Comparison of ENCODE assay signal across 32 cellular contexts in genomic region chr20:13125486-13125885, GRCh38.
"Had no signal": no experiment of that assay in that cellular context is flagged by ENCODE, and none has a peak within 500 bp of the region (broad histone marks: within the 10 kb centered on the region; RNA-seq: fewer than 3 reads in every experiment).

No MANE protein-coding gene starts in this region.

- H3K4me2 ChIP-seq: neural progenitor cell, smooth muscle cell had no signal

- H3K27ac ChIP-seq: neural progenitor cell, ovary, parathyroid adenoma, psoas muscle, right lobe of liver, sigmoid colon, skin epidermis, spleen, suprapubic skin, testis, tibial artery, transverse colon, upper lobe of right lung, uterus had no signal

- H3K9me3 Mint-ChIP-seq: natural killer cell; nephron; stimulated activated memory B cell treated with anti-CD40 and anti-IgM and Interleukin-4, amounts not matched to agents 10 μg/mL and 1 μg/mL and 100 μg/mL, for 72 hours; stimulated activated naive CD8-positive, alpha-beta T cell treated with anti-CD3 and anti-CD28 coated beads, Interleukin-15, amount 100 ng/mL, for 72 hours; type B pancreatic cell had no signal

- DNase-seq: natural killer cell; occipital lobe; ovary; posterior cingulate gyrus; psoas muscle; right cardiac atrium; right lobe of liver; sigmoid colon; spleen; stimulated activated CD4-positive, alpha-beta T cell treated with anti-CD3 and anti-CD28 coated beads, Interleukin-12 subunit alpha, Interleukin-12 subunit beta, amount 100 ng/mL, for 4 hours; stimulated activated CD4-positive, alpha-beta T cell treated with anti-CD3 and anti-CD28 coated beads, Interleukin-1b, Interleukin-23, amount 100 ng/mL, for 48 hours; stimulated activated CD4-positive, alpha-beta T cell treated with anti-CD3 and anti-CD28 coated beads, Interleukin-4, amount 100 ng/mL, for 1 hour; stimulated activated CD4-positive, alpha-beta T cell treated with anti-CD3 and anti-CD28 coated beads, Interleukin-4, amount 100 ng/mL, for 4 hours; stimulated activated CD8-positive, alpha-beta memory T cell treated with anti-CD3 and anti-CD28 coated beads, Interleukin-4, amount 100 ng/mL, for 48 hours; stimulated activated naive CD4-positive, alpha-beta T cell; stimulated activated naive CD8-positive, alpha-beta T cell treated with anti-CD3 and anti-CD28 coated beads, Interleukin-15, amount 100 ng/mL, for 72 hours; stimulated activated naive CD8-positive, alpha-beta T cell treated with anti-CD3 and anti-CD28 coated beads, Interleukin-15, Interleukin-2, amounts not matched to agents 100 U/mL and 50 U/mL, for 24 hours; substantia nigra; testis; tibial artery; transverse colon; upper lobe of right lung; uterus had no signal

- H3K36me3 Mint-ChIP-seq: natural killer cell; stimulated activated memory B cell treated with anti-CD40 and anti-IgM and Interleukin-4, amounts not matched to agents 10 μg/mL and 1 μg/mL and 100 μg/mL, for 72 hours had no signal

- H3K27me3 Mint-ChIP-seq: progenitor cell of endocrine pancreas; stimulated activated memory B cell treated with anti-CD40 and anti-IgM and Interleukin-4, amounts not matched to agents 10 μg/mL and 1 μg/mL and 100 μg/mL, for 72 hours; stimulated activated naive CD8-positive, alpha-beta T cell treated with anti-CD3 and anti-CD28 coated beads, Interleukin-15, amount 100 ng/mL, for 72 hours; type B pancreatic cell had no signal

- H2AFZ ChIP-seq: neural progenitor cell, parathyroid adenoma had no signal

- H3K36me3 ChIP-seq: neural progenitor cell, ovary, sigmoid colon, spleen, transverse colon, upper lobe of right lung, uterus had no signal

- H3K4me1 Mint-ChIP-seq: natural killer cell; stimulated activated memory B cell treated with anti-CD40 and anti-IgM and Interleukin-4, amounts not matched to agents 10 μg/mL and 1 μg/mL and 100 μg/mL, for 72 hours; stimulated activated naive CD8-positive, alpha-beta T cell treated with anti-CD3 and anti-CD28 coated beads, Interleukin-15, amount 100 ng/mL, for 72 hours had no signal

- H3K9me3 ChIP-seq: ovary, psoas muscle, right lobe of liver, sigmoid colon, suprapubic skin, testis, tibial artery, transverse colon, upper lobe of right lung, uterus had no signal

- H3K9ac ChIP-seq: neural progenitor cell, parathyroid adenoma had no signal

- H3K27ac Mint-ChIP-seq: natural killer cell; nephron; neural progenitor cell; progenitor cell of endocrine pancreas; stimulated activated memory B cell treated with anti-CD40 and anti-IgM and Interleukin-4, amounts not matched to agents 10 μg/mL and 1 μg/mL and 100 μg/mL, for 72 hours; stimulated activated naive CD8-positive, alpha-beta T cell treated with anti-CD3 and anti-CD28 coated beads, Interleukin-15, amount 100 ng/mL, for 72 hours; type B pancreatic cell had no signal

- H3K27me3 ChIP-seq: neural progenitor cell, ovary, right lobe of liver, sigmoid colon, spleen, suprapubic skin, testis, tibial artery, transverse colon, upper lobe of right lung, uterus had no signal

- H3K4me1 ChIP-seq: neural progenitor cell, parathyroid adenoma, psoas muscle, right lobe of liver, sigmoid colon, spleen, suprapubic skin, testis, tibial artery, transverse colon, upper lobe of right lung, uterus had no signal

- H3K79me2 ChIP-seq: parathyroid adenoma had no signal

- H3K4me3 Mint-ChIP-seq: natural killer cell; nephron; neural progenitor cell; stimulated activated memory B cell treated with anti-CD40 and anti-IgM and Interleukin-4, amounts not matched to agents 10 μg/mL and 1 μg/mL and 100 μg/mL, for 72 hours; stimulated activated naive CD8-positive, alpha-beta T cell treated with anti-CD3 and anti-CD28 coated beads, Interleukin-15, amount 100 ng/mL, for 72 hours; type B pancreatic cell had no signal

- H3K4me3 ChIP-seq: neural progenitor cell, ovary, psoas muscle, right lobe of liver, sigmoid colon, skin epidermis, smooth muscle cell, spleen, suprapubic skin, testis, tibial artery, transverse colon, upper lobe of right lung, uterus had no signal
